ENCODE assay signal across 2 cellular contexts in the genomic region with DNA sequence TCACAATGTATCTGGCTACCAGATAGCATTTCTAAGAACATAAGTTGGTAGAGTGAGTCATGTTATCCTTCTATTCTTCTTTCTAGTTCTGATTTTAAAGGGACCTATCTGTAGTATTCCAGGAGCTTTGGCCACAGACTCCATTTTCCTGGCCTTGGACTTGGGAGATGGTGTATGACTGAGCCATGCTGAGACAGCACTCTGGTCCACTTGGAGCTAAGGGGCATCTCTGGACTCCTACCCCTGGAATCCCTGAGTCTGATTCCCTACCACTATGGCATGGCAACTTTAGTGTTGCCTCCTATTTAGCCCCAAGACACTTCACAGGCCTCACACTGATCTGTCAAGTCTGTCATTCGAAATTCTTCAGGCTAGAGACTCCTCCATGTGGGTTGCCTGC.
TF ChIP-seq lines count a peak whose summit lies in the region.

No MANE protein-coding gene starts in this region.

TF ChIP-seq in H1, 55 proteins besides CTCF, POLR2A, EP300 and RAD21:
- TF ChIP-seq SRF (IDR thresholded peaks at IDR 0.05; ENCODE audit: low read depth, low read length): no peak
- no peak for TF ChIP-seq TBP (IDR thresholded peaks at IDR 0.05; ENCODE audit: low read depth, low read length)
- no peak for TF ChIP-seq CBX8 (IDR thresholded peaks at IDR 0.05; ENCODE audit: borderline replicate concordance, low read depth, low read length)
- TF ChIP-seq NRF1 (IDR thresholded peaks at IDR 0.05; ENCODE audit: low read depth, low read length): no peak
- TF ChIP-seq SIX5 (IDR thresholded peaks at IDR 0.05; ENCODE audit: low read depth, low read length): no peak
- no peak for TF ChIP-seq GABPA (IDR thresholded peaks at IDR 0.05; ENCODE audit: borderline replicate concordance, insufficient read depth, low read length)
- TF ChIP-seq CEBPB (IDR thresholded peaks at IDR 0.05; ENCODE audit: low read depth, low read length): no peak
- no peak for TF ChIP-seq KDM4A (IDR thresholded peaks at IDR 0.05; ENCODE audit: low read depth, low read length, severe bottlenecking)
- TF ChIP-seq CREB1 (IDR thresholded peaks at IDR 0.05): no peak
TF ChIP-seq in H1: peak in this region for 0.

TF ChIP-seq in liver, 16 proteins besides CTCF, POLR2A, EP300 and RAD21:
- TF ChIP-seq YY1 (IDR thresholded peaks at IDR 0.05): no peak
